ENCODE assay signal across 8 cellular contexts in genomic region chr7:151172273-151173141, GRCh38. TPM values are rescaled to one million over a fixed set of nuclear protein-coding genes. Genes with fewer than 3 reads are reported as not detected.
DNase-seq lines count a peak whose midpoint lies in the region; ATAC-seq and TF ChIP-seq lines count a peak whose summit lies in the region.

No MANE protein-coding gene starts in this region.

- no peak for DNase-seq in AG09309 (ENCODE audit: low read depth)
- DNase-seq in NT2/D1 (ENCODE audit: low read depth, low spot score): peak; percentile 57
- DNase-seq in activated CD8-positive, alpha-beta memory T cell treated with anti-CD3 and anti-CD28 coated beads for 48 hours (ENCODE audit: low read depth in 2 of 3, low spot score in 2 of 3): peak; percentile 60 to 82 (median 74)
- DNase-seq in endothelial cell (ENCODE audit: low spot score): peak; percentile 90
- DNase-seq in naive B cell: peak; percentile 67
- peak; percentile 45 to 61 for DNase-seq in stimulated activated CD8-positive, alpha-beta memory T cell treated with anti-CD3 and anti-CD28 coated beads, Interleukin-7, amount 100 ng/mL, for 4 hours (ENCODE audit: low read depth in 2 of 2)

- peaks cover 36% of the 10 kb centered on the region; the same call in 1 of the 2 replicates for H3K9me3 ChIP-seq in NT2/D1 (ENCODE audit: insufficient read depth, low read length)

- peaks cover 26% of the 10 kb centered on the region for H3K27me3 Mint-ChIP-seq in endothelial cell (ENCODE audit: unreplicated experiment)
- H3K27me3 Mint-ChIP-seq in naive B cell: peaks cover 50 to 83% (median 74%) of the 10 kb centered on the region in 3 donors

- H3K4me1 Mint-ChIP-seq in endothelial cell (ENCODE audit: unreplicated experiment) (peaks cover 9% of the 10 kb centered on the region), naive B cell (peaks cover 16 to 22% (median 16%) of the 10 kb centered on the region in 3 donors)

- peaks cover 35% of the 10 kb centered on the region for H3K27me3 ChIP-seq in NT2/D1 (ENCODE audit: insufficient read depth, insufficient read length)

- H3K27ac Mint-ChIP-seq in endothelial cell (ENCODE audit: unreplicated experiment) (no peak overlapping the region), naive B cell (peak overlapping the region in 2 of 6 donors; percentile 36 to 58)

- H3K4me3 ChIP-seq in AG09309 (ENCODE audit: control insufficient read depth, low read depth, low read length) (no peak overlapping the region), NT2/D1 (ENCODE audit: insufficient read length, low read depth) (no peak overlapping the region)

- peaks cover 10% of the 10 kb centered on the region for H3K36me3 Mint-ChIP-seq in endothelial cell (ENCODE audit: low read depth, unreplicated experiment)
- no peaks in the 10 kb centered on the region for H3K36me3 Mint-ChIP-seq in naive B cell

- H3K4me3 Mint-ChIP-seq in endothelial cell (ENCODE audit: unreplicated experiment): no peak overlapping the region
- peak overlapping the region in 4 of 8 donors; percentile 5 to 60 (median 27) for H3K4me3 Mint-ChIP-seq in naive B cell

- ATAC-seq in GM18519 (IDR thresholded peaks at IDR 0.05; ENCODE audit: low FRiP score, unreplicated experiment) (peak; percentile 55), HG03280 (IDR thresholded peaks at IDR 0.05; ENCODE audit: unreplicated experiment) (peak; percentile 76), naive B cell (ENCODE audit: low read depth in 2 of 2) (peak; percentile 51 to 62)

- TF ChIP-seq CTCF in AG09309 (IDR thresholded peaks at IDR 0.05; ENCODE audit: control insufficient read depth, insufficient read depth, low read depth, low read length, missing control alignments): peak; percentile 100
- TF ChIP-seq CTCF in endothelial cell (IDR thresholded peaks at IDR 0.05; ENCODE audit: unreplicated experiment): peak; percentile 100

- H3K9ac ChIP-seq in NT2/D1 (ENCODE audit: insufficient read length, low read depth): no peak overlapping the region

- peaks cover 2% of the 10 kb centered on the region for H3K4me1 ChIP-seq in NT2/D1 (ENCODE audit: insufficient read depth, insufficient read length)

- H3K9me3 Mint-ChIP-seq in endothelial cell (ENCODE audit: unreplicated experiment) (no peaks in the 10 kb centered on the region), naive B cell (peaks cover 0 to 9% (median 2%) of the 10 kb centered on the region in 7 donors)

- H3K36me3 ChIP-seq in NT2/D1 (ENCODE audit: insufficient read depth, insufficient read length, low read length): no peaks in the 10 kb centered on the region

RNA-seq across cellular contexts. Expression of gene GBX1, which starts 5.0 kb away (rescaled TPM):
- total RNA-seq in endothelial cell (ENCODE audit: unreplicated experiment): 13.8 TPM
- polyA plus RNA-seq in naive B cell (ENCODE audit: low read depth in 6 of 6): not detected

RNA-seq across cellular contexts. Expression of gene ASB10, which starts 14.5 kb away (rescaled TPM):
- not detected for total RNA-seq in endothelial cell (ENCODE audit: unreplicated experiment)
- polyA plus RNA-seq in naive B cell (ENCODE audit: low read depth in 6 of 6): not detected

RNA-seq across cellular contexts. Expression of gene H2BK1, which starts 37.8 kb away (rescaled TPM):
- total RNA-seq in endothelial cell (ENCODE audit: unreplicated experiment): not detected
- not detected for polyA plus RNA-seq in naive B cell (ENCODE audit: low read depth in 6 of 6)

RNA-seq across cellular contexts. Expression of gene ABCF2, which starts 54.5 kb away (rescaled TPM):
- 39.6 TPM for total RNA-seq in endothelial cell (ENCODE audit: unreplicated experiment)
- 10 to 100 TPM; 23.0 to 32.6 (median 25.4) TPM for polyA plus RNA-seq in naive B cell (ENCODE audit: low read depth in 6 of 6)

RNA-seq across cellular contexts. Expression of gene CHPF2, which starts 59.8 kb away (rescaled TPM):
- total RNA-seq in endothelial cell (ENCODE audit: unreplicated experiment): 55.4 TPM
- polyA plus RNA-seq in naive B cell (ENCODE audit: low read depth in 6 of 6): 10 to 100 TPM; 20.4 to 43.9 (median 25.2) TPM
